ENCODE assay signal across 8 cellular contexts in the genomic region with DNA sequence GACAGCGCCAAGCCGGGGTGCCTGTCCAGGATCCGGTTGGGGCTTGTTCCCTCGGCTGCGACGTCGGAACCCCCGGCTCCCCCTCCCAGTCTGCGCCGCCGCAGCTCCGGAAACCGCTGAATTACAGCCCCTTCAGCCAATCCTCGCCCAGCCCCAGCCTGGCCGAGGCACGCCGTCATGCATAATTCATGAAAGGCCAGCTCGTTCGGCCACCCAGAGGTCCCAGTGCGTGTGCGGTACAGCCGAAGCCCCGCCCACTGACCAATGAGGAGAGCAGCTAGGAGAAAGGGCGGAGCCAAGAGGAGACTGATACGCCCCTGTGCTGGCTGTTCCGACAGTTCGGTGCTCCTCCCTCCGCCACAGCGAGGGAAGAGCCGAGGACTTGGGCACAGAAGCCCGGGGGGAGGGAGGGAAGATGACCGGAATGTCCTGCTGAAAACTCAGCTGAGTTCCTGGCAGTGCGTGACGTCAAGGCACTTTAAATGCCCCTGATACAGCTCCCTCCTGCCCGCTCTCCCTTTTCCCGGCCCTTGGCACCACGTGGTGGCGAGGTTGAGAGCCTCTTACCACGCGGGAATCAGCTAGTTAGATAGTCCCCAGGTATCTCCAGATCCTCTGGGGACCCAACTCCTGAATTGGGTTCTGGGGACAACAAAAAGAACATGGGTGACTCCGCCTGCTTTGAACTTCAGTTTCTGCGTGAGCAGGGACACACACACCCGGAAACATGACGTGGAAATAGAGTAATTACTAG. TPM values are rescaled to one million over a fixed set of nuclear protein-coding genes. Genes with fewer than 3 reads are reported as not detected.
DNase-seq lines count a peak whose midpoint lies in the region; ATAC-seq and TF ChIP-seq lines count a peak whose summit lies in the region.

TSS of gene STAT3 (minus strand) at position 62 of the 754 bp plus-strand sequence. CDS start 39,926 bp downstream, outside the sequence.

- ATAC-seq in HG02588 (IDR thresholded peaks at IDR 0.05; ENCODE audit: unreplicated experiment), result peak; percentile 89
- peak; percentile 86 for ATAC-seq in activated naive CD4-positive, alpha-beta T cell treated with anti-CD3 and anti-CD28 coated beads, Interleukin-2, amount 50 U/mL, for 72 hours

- H3K36me3 Mint-ChIP-seq in activated naive CD4-positive, alpha-beta T cell treated with anti-CD3 and anti-CD28 coated beads, Interleukin-2, amount 50 U/mL, for 72 hours, result peaks cover 14 to 35% of the 10 kb centered on the region in 2 donors

- H3K27me3 ChIP-seq in GM06990 (replicated peaks; ENCODE audit: control insufficient read depth, insufficient read depth, low read length) (no peaks in the 10 kb centered on the region), suprapubic skin (no peaks in the 10 kb centered on the region)

- peaks cover 0 to 4% of the 10 kb centered on the region in 2 donors for H3K9me3 Mint-ChIP-seq in activated naive CD4-positive, alpha-beta T cell treated with anti-CD3 and anti-CD28 coated beads, Interleukin-2, amount 50 U/mL, for 72 hours

- TF ChIP-seq EP300 in suprapubic skin (IDR thresholded peaks at IDR 0.05), result peak; percentile 97

- H3K9me3 ChIP-seq in suprapubic skin, result no peaks in the 10 kb centered on the region

- DNase-seq in GM06990 (ENCODE audit: extremely low read depth, insufficient read length) (peak; percentile 99), NCI-H1092 (lab: John Stamatoyannopoulos, UW) (peak; percentile 100), SKM-1 (lab: John Stamatoyannopoulos, UW; ENCODE audit: unreplicated experiment) (peak; percentile 96), globus pallidus (ENCODE audit: low spot score) (peak; percentile 100), nucleus accumbens (lab: John Stamatoyannopoulos, UW) (peak; percentile 95 to 100 (median 100)), suprapubic skin (ENCODE audit: low spot score in 2 of 2) (peak; percentile 100)
- DNase-seq in activated naive CD4-positive, alpha-beta T cell treated with anti-CD3 and anti-CD28 coated beads, Interleukin-2, amount 50 U/mL, for 72 hours (ENCODE audit: low spot score in 2 of 2), result peak; percentile 99 to 100

- TF ChIP-seq POLR2A in suprapubic skin (IDR thresholded peaks at IDR 0.05), result peak; percentile 60 to 96

- H3K27ac Mint-ChIP-seq in activated naive CD4-positive, alpha-beta T cell treated with anti-CD3 and anti-CD28 coated beads, Interleukin-2, amount 50 U/mL, for 72 hours, result peak within 1 kb of the TSS; percentile 98 to 100

- peak within 1 kb of the TSS; percentile 94 for H3K4me3 ChIP-seq in GM06990 (replicated peaks; ENCODE audit: low read depth, low read length)
- H3K4me3 ChIP-seq in suprapubic skin, result peak within 1 kb of the TSS; percentile 77

- peak within 1 kb of the TSS; percentile 98 for H3K27ac ChIP-seq in suprapubic skin

- 0% methylated on average over 22 of the region's 44 CpGs for WGBS in suprapubic skin

- peaks cover 38% of the 10 kb centered on the region for H3K4me1 ChIP-seq in suprapubic skin

- TF ChIP-seq CTCF in GM06990 (IDR thresholded peaks at IDR 0.05; ENCODE audit: insufficient read depth, low read length, poor library complexity, severe bottlenecking) (no peak), suprapubic skin (IDR thresholded peaks at IDR 0.05) (no peak)

- H3K36me3 ChIP-seq in GM06990 (ENCODE audit: control insufficient read depth, insufficient read depth, low read length), result no peaks in the 10 kb centered on the region; the same call in 1 of the 2 replicates
- no peaks in the 10 kb centered on the region for H3K36me3 ChIP-seq in suprapubic skin

RNA-seq across cellular contexts. Expression of gene STAT3, which starts in this region (rescaled TPM):
- total RNA-seq in activated naive CD4-positive, alpha-beta T cell treated with anti-CD3 and anti-CD28 coated beads, Interleukin-2, amount 50 U/mL, for 72 hours, result 100 to 1,000 TPM; 189 to 505 TPM
- 100 to 1,000 TPM; 144 to 174 (median 152) TPM for total RNA-seq in suprapubic skin

Comparison
In these comparisons a context has a peak if more than half of its experiments do, and no peak if none do; other contexts are left out.
1. Peak in every context shown above with its lines: DNase-seq, ATAC-seq, H3K4me3 ChIP-seq and H3K27ac ChIP-seq.